In the genomic region with DNA sequence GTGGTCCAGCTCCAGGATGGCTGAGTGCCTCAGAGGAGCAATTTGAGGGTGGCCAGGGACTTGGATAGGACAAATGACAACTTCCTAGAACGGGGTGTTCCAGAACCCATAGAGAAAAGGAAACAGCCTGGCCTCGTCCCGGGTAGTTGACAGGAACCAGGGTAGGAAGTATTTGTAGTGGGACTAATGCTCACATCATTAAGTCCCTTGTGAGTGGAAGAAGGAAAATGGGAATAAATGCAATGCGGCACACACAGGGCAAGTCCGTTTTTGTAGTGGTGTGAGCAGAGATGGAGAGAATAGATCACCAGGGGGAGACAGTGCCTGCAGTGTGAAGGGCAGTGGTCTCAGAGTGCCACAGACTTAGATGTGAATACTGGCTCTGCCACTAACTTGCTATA, we compare ENCODE assay signal across 8 cellular contexts. TPM values are rescaled to one million over a fixed set of nuclear protein-coding genes. Genes with fewer than 3 reads are reported as not detected.
DNase-seq lines count a peak whose midpoint lies in the region; TF ChIP-seq lines count a peak whose summit lies in the region.

No MANE protein-coding gene starts in this region.

- H3K36me3 ChIP-seq in WERI-Rb-1: no peaks in the 10 kb centered on the region
- H3K36me3 ChIP-seq in right atrium auricular region: no peaks in the 10 kb centered on the region
- H3K36me3 ChIP-seq in thyroid gland: no peaks in the 10 kb centered on the region

- H3K27ac ChIP-seq in H9 (ENCODE audit: insufficient read length, low read depth, low read length) (no peak overlapping the region), WERI-Rb-1 (no peak overlapping the region), right atrium auricular region (peak overlapping the region; percentile 56 to 65), thyroid gland (peak overlapping the region in 1 of 3 donors; percentile 3)

- H2BK12ac ChIP-seq in H9 (ENCODE audit: insufficient read length, low read depth, low read length): no peak overlapping the region

- H4K5ac ChIP-seq in H9 (ENCODE audit: insufficient read length, low read depth, low read length): no peak overlapping the region

- H2BK20ac ChIP-seq in H9 (ENCODE audit: low read depth, low read length, poor library complexity, severe bottlenecking): no peak overlapping the region

- no peak overlapping the region for H3K14ac ChIP-seq in H9 (ENCODE audit: insufficient read depth, low read length)

- no peak overlapping the region for H3K4me2 ChIP-seq in H9 (ENCODE audit: insufficient read depth, insufficient read length, low read length)

- no peak overlapping the region for H3K23ac ChIP-seq in H9 (ENCODE audit: insufficient read length, low read depth, low read length)

- H2BK120ac ChIP-seq in H9 (ENCODE audit: low read depth, low read length, poor library complexity, severe bottlenecking): no peak overlapping the region

- no peak for TF ChIP-seq POLR2A in thyroid gland (IDR thresholded peaks at IDR 0.05)

- no peak overlapping the region for H3K4me3 ChIP-seq in WERI-Rb-1 (ENCODE audit: low read depth, low read length)
- no peak overlapping the region for H3K4me3 ChIP-seq in right atrium auricular region
- H3K4me3 ChIP-seq in thyroid gland (replicated peaks in 1 of 3): no peak overlapping the region

- H3K18ac ChIP-seq in H9 (ENCODE audit: insufficient read length, low read depth, low read length): no peak overlapping the region

- no peak overlapping the region for H2AK5ac ChIP-seq in H9 (ENCODE audit: insufficient read length, low read length)

- no peak overlapping the region for H4K91ac ChIP-seq in H9 (ENCODE audit: insufficient read length, low read depth, low read length)

- no peaks in the 10 kb centered on the region for H3K79me2 ChIP-seq in H9 (ENCODE audit: insufficient read depth, low read length)

- H3K27ac Mint-ChIP-seq in H9: peak overlapping the region in 1 of 3 experiments; percentile 60; a peak in 1 of 7 replicates

- H3K4me3 Mint-ChIP-seq in H9: no peak overlapping the region; a peak in 1 of 5 replicates

- H3K36me3 Mint-ChIP-seq in H9 (ENCODE audit: insufficient read depth in 1 of 3, low read depth in 3 of 3): peaks cover 0 to 4% (median 2%) of the 10 kb centered on the region in 3 experiments; a peak in 2 of 7 replicates

- no peak overlapping the region for H3K4ac ChIP-seq in H9 (ENCODE audit: low read depth, low read length)

- intact Hi-C loops in thyroid gland (cut with DNase I): loop anchor here (2.0 kb wide), 1 partner anchor 340 kb away; no protein-coding TSS in a partner anchor

- no CpG with 5 or more reads among the region's 5 CpGs for WGBS in H9 (ENCODE audit: extremely low coverage, insufficient read length, low lambda C conversion rate)
- WGBS in thyroid gland, 2 donors: 49 to 53% methylated on average over 5 of the region's 5 CpGs

- H3K56ac ChIP-seq in H9 (ENCODE audit: insufficient read length, low read depth, low read length): no peak overlapping the region

- peak; percentile 61 for DNase-seq in AG08396 (ENCODE audit: low spot score)
- DNase-seq in H9: peak; percentile 57
- DNase-seq in WERI-Rb-1: peak; percentile 41
- DNase-seq in right atrium auricular region (ENCODE audit: low spot score): no peak
- peak; percentile 9 to 21 for DNase-seq in thyroid gland
- no peak for DNase-seq in 8988T
- DNase-seq in G401 (ENCODE audit: low spot score): no peak
- no peak for DNase-seq in NCI-H69 (lab: John Stamatoyannopoulos, UW)

- H3K9ac ChIP-seq in H9 (ENCODE audit: extremely low read depth, insufficient read length, low read length): no peak overlapping the region

- no peaks in the 10 kb centered on the region for H3K4me1 ChIP-seq in H9 (ENCODE audit: insufficient read depth, low read length)
- peaks cover 0 to 48% of the 10 kb centered on the region in 2 donors for H3K4me1 ChIP-seq in right atrium auricular region
- peaks cover 0 to 3% of the 10 kb centered on the region in 2 donors for H3K4me1 ChIP-seq in thyroid gland

- H3T11ph ChIP-seq in H9 (ENCODE audit: low read length): no peak overlapping the region

- H2AFZ ChIP-seq in H9 (ENCODE audit: low read length): no peak overlapping the region

- no peak overlapping the region for H4K8ac ChIP-seq in H9 (replicated peaks; ENCODE audit: insufficient read length, low read depth, low read length)

- TF ChIP-seq CTCF in H9 (conservative IDR thresholded peaks at IDR 0.05): peak; percentile 75
- TF ChIP-seq CTCF in WERI-Rb-1 (IDR thresholded peaks at IDR 0.05; ENCODE audit: low read depth, low read length): peak; percentile 71
- peak; percentile 46 to 77 for TF ChIP-seq CTCF in right atrium auricular region (IDR thresholded peaks at IDR 0.05)
- peak in 4 of 6 experiments; percentile 19 to 50 (median 44) for TF ChIP-seq CTCF in thyroid gland (IDR thresholded peaks at IDR 0.05)

- H3K27me3 ChIP-seq in H9 (ENCODE audit: insufficient read depth, low read length) (no peaks in the 10 kb centered on the region), WERI-Rb-1 (ENCODE audit: insufficient read depth, low read depth, severe bottlenecking) (no peaks in the 10 kb centered on the region), right atrium auricular region (no peaks in the 10 kb centered on the region), thyroid gland (no peaks in the 10 kb centered on the region)

- no peaks in the 10 kb centered on the region; a peak in 2 of 4 replicates for H3K4me1 Mint-ChIP-seq in H9

- no peak overlapping the region for H2BK15ac ChIP-seq in H9 (ENCODE audit: low read depth, low read length)

- H3K79me1 ChIP-seq in H9 (ENCODE audit: insufficient read depth, low read depth, low read length, poor library complexity, severe bottlenecking): no peaks in the 10 kb centered on the region

- H3K23me2 ChIP-seq in H9 (ENCODE audit: insufficient read length, low read depth, low read length, poor library complexity, severe bottlenecking): no peaks in the 10 kb centered on the region

- H3K9me3 ChIP-seq in H9 (ENCODE audit: control insufficient read depth, low read depth, low read length): no peaks in the 10 kb centered on the region
- H3K9me3 ChIP-seq in WERI-Rb-1 (ENCODE audit: severe bottlenecking): no peaks in the 10 kb centered on the region
- H3K9me3 ChIP-seq in right atrium auricular region: no peaks in the 10 kb centered on the region
- H3K9me3 ChIP-seq in thyroid gland: no peaks in the 10 kb centered on the region

- in situ Hi-C loops in G401 (cut with HindIII; ENCODE audit: low sequenced_read_pairs): no loop called here

- no peaks in the 10 kb centered on the region for H3K27me3 Mint-ChIP-seq in H9 (ENCODE audit: low read depth)

- no peaks in the 10 kb centered on the region for H4K20me1 ChIP-seq in H9 (ENCODE audit: control insufficient read depth, insufficient read depth, insufficient read length)

- no peaks in the 10 kb centered on the region for H3K9me3 Mint-ChIP-seq in H9

- H2BK5ac ChIP-seq in H9 (ENCODE audit: insufficient read length, low read length): no peak overlapping the region

RNA-seq across cellular contexts. Expression of a gene that starts 19.6 kb away (rescaled TPM):
- total RNA-seq in H9 (2021) (8.4 and 8.5 TPM in 2 replicates), right atrium auricular region (10 to 100 TPM; 29.1 to 31.1 TPM), thyroid gland (10 to 100 TPM; 25.4 to 35.3 (median 32.6) TPM)
- 0.12 TPM in 1 of 2 replicates, not detected in the other for total RNA-seq in G401 (2014; rRNA removed; shearing (Covaris generic))

Comparison
In these comparisons a context has a peak if more than half of its experiments do, and no peak if none do; other contexts are left out.
1. DNase-seq: peak in AG08396 (single experiment), H9 (single experiment), WERI-Rb-1 (single experiment) and thyroid gland (2 of 2); none in right atrium auricular region (single experiment), 8988T (single experiment), G401 (single experiment) and NCI-H69 (single experiment).
2. H3K27ac ChIP-seq: peak in right atrium auricular region (2 of 2); none in H9 (single experiment) and WERI-Rb-1 (single experiment).
3. Peak in every context shown above with its lines, with median percentiles within 50 percentile points of each other: CTCF ChIP-seq.